1 cellular context compared by ENCODE assay signal in the genomic region with DNA sequence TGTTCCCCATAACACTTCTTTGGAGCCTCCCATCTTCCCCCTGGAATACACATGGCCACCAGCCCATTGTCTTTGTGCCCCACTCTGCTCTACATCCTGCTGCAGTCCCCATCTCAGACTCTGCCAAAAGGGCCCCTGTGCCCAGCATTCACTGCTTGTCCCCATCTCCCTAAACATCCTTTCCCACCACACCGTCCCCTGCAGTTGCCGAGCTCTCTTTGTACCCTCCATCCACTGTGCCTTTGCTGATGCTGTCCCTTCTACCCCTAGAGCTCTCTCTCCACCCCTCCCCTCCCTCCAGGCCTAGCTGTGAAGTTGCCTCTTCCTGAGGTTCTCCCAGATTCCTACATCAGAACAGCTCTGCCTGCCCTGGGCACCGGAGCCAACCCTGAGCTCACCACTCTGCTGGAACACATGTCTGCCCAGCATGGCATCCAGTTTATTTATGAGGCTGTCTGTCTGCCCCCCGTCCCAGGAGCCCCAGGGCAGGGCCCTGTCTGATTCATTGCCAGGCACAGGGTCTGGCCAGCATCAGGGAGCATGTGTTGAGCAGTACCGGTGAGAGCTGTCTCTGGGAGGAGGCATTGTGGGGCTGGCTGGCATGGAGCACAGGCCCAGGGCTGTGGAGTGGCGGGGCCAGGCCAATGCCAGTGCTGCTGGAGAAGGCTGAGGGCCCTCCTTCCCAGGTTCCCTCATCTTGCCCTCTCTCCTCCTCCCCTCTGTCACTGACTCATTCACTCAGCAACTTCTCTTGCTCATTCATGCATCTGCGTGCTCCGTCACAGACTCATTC.
TF ChIP-seq lines count a peak whose summit lies in the region.

No MANE protein-coding gene starts in this region.

TF ChIP-seq in SK-N-SH treated with all-trans-retinoic acid at 6 μM for 48 hours, 23 proteins besides CTCF, POLR2A, EP300 and RAD21 (continued from another document):
- TF ChIP-seq, protein P1, sequence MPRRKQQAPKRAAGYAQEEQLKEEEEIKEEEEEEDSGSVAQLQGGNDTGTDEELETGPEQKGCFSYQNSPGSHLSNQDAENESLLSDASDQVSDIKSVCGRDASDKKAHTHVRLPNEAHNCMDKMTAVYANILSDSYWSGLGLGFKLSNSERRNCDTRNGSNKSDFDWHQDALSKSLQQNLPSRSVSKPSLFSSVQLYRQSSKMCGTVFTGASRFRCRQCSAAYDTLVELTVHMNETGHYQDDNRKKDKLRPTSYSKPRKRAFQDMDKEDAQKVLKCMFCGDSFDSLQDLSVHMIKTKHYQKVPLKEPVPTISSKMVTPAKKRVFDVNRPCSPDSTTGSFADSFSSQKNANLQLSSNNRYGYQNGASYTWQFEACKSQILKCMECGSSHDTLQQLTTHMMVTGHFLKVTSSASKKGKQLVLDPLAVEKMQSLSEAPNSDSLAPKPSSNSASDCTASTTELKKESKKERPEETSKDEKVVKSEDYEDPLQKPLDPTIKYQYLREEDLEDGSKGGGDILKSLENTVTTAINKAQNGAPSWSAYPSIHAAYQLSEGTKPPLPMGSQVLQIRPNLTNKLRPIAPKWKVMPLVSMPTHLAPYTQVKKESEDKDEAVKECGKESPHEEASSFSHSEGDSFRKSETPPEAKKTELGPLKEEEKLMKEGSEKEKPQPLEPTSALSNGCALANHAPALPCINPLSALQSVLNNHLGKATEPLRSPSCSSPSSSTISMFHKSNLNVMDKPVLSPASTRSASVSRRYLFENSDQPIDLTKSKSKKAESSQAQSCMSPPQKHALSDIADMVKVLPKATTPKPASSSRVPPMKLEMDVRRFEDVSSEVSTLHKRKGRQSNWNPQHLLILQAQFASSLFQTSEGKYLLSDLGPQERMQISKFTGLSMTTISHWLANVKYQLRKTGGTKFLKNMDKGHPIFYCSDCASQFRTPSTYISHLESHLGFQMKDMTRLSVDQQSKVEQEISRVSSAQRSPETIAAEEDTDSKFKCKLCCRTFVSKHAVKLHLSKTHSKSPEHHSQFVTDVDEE (CRISPR knock-in tag; IDR thresholded peaks at IDR 0.05) = peak; percentile 97
